In the genomic region with DNA sequence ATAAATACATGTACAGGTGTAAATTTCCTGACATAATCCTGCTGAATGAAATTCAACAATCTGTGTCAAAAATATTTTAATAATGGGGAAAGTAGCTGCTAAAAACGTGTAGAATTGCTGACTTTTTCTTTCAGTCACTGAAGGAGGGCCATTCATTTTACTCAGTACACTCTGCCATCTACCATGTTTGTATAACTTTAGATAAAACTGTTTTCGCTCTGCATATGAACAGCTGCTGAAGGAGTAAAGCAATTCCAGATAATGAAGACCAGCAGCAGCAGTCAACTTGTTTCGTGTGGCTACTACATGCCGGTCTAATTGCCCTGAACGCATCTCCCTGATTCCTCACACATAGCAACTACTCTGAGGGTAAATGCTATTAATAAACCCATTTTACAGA, we compare ENCODE assay signal across 40 cellular contexts.
"Had no signal": no experiment of that assay in that cellular context is flagged by ENCODE, and none has a peak within 500 bp of the region (broad histone marks: within the 10 kb centered on the region; RNA-seq: fewer than 3 reads in every experiment).

No MANE protein-coding gene starts in this region.

- H3K4me3 ChIP-seq: adrenal gland, ascending aorta, body of pancreas, breast epithelium, cardiac muscle cell had no signal

- FAIRE-seq: astrocyte, bronchial epithelial cell had no signal

- ATAC-seq: activated naive CD4-positive, alpha-beta T cell treated with anti-CD3 and anti-CD28 coated beads, Interleukin-2, amount 50 U/mL, for 72 hours; activated naive CD8-positive, alpha-beta T cell treated with anti-CD3 and anti-CD28 coated beads, Interleukin-2, amount 50 U/mL, for 24 hours; activated T-cell treated with anti-CD3 and anti-CD28 coated beads, Interleukin-2, amount 50 U/mL, for 4 hours; activated T-cell treated with anti-CD3 and anti-CD28 coated beads, Interleukin-2, amount 50 U/mL, for 72 hours; activated T-helper 17 cell treated with anti-CD3 and anti-CD28 coated beads, Interleukin-2, amount 50 U/mL, for 72 hours; body of pancreas had no signal

- H3K4me1 Mint-ChIP-seq: activated naive CD4-positive, alpha-beta T cell treated with anti-CD3 and anti-CD28 coated beads, Interleukin-2, amount 10 ng/mL, durations not matched to agents 7 days and 5 days; activated naive CD4-positive, alpha-beta T cell treated with anti-CD3 and anti-CD28 coated beads, Interleukin-2, amount 50 U/mL, for 24 hours; activated naive CD8-positive, alpha-beta T cell treated with anti-CD3 and anti-CD28 coated beads, Interleukin-2, amount 50 U/mL, for 24 hours; activated T-helper 17 cell treated with anti-CD3 and anti-CD28 coated beads, Interleukin-2, amount 50 U/mL, for 72 hours; central memory CD8-positive, alpha-beta T cell had no signal

- H3K9me3 ChIP-seq: adrenal gland, ascending aorta, body of pancreas, breast epithelium had no signal

- H3K4me3 Mint-ChIP-seq: activated naive CD4-positive, alpha-beta T cell treated with anti-CD3 and anti-CD28 coated beads for 36 hours; activated naive CD4-positive, alpha-beta T cell treated with anti-CD3 and anti-CD28 coated beads, Interleukin-2, amount 10 ng/mL, durations not matched to agents 7 days and 5 days; activated naive CD4-positive, alpha-beta T cell treated with anti-CD3 and anti-CD28 coated beads, Interleukin-2, amount 50 U/mL, for 24 hours; activated naive CD8-positive, alpha-beta T cell; activated naive CD8-positive, alpha-beta T cell treated with anti-CD3 and anti-CD28 coated beads for 36 hours; activated naive CD8-positive, alpha-beta T cell treated with anti-CD3 and anti-CD28 coated beads, Interleukin-2, amount 10 ng/mL, durations not matched to agents 7 days and 5 days; activated naive CD8-positive, alpha-beta T cell treated with anti-CD3 and anti-CD28 coated beads, Interleukin-2, amount 50 U/mL, for 24 hours; activated T-cell treated with anti-CD3 and anti-CD28 coated beads, Interleukin-2, amount 50 U/mL, for 24 hours; activated T-cell treated with anti-CD3 and anti-CD28 coated beads, Interleukin-2, amount 50 U/mL, for 4 hours; activated T-cell treated with anti-CD3 and anti-CD28 coated beads, Interleukin-2, amount 50 U/mL, for 72 hours; activated T-helper 1 cell treated with anti-CD3 and anti-CD28 coated beads, Interleukin-12 subunit alpha, Interleukin-12 subunit beta, Interleukin-2, Interleukin-4 antibody, amounts not matched to agents 30 ng/mL and 10 ng/mL and 1 ng/mL, durations not matched to agents 14 hours and 24 hours and 36 hours; activated T-helper 17 cell treated with anti-CD3 and anti-CD28 coated beads, Interleukin-2, amount 50 U/mL, for 72 hours; brain; central memory CD8-positive, alpha-beta T cell had no signal

- H3K27me3 Mint-ChIP-seq: activated naive CD4-positive, alpha-beta T cell treated with anti-CD3 and anti-CD28 coated beads, Interleukin-2, amount 10 ng/mL, durations not matched to agents 7 days and 5 days had no signal

- H3K27ac ChIP-seq: adrenal gland, ascending aorta, body of pancreas, brain microvascular endothelial cell, breast epithelium, cardiac muscle cell had no signal

- H3K4me1 ChIP-seq: breast epithelium had no signal

- DNase-seq: activated effector memory CD4-positive, alpha-beta T cell treated with anti-CD3 and anti-CD28 coated beads, Interleukin-2, amount 50 U/mL, for 16 hours; activated effector memory CD4-positive, alpha-beta T cell treated with Interleukin-2 at 50 U/mL for 16 hours; activated gamma-delta T cell; activated gamma-delta T cell treated with Interleukin-2 at 50 U/mL for 16 hours; activated naive CD4-positive, alpha-beta T cell; activated naive CD4-positive, alpha-beta T cell treated with anti-CD3 and anti-CD28 coated beads for 36 hours; activated naive CD4-positive, alpha-beta T cell treated with anti-CD3 and anti-CD28 coated beads, Interleukin-2, amount 10 ng/mL, durations not matched to agents 7 days and 5 days; activated naive CD4-positive, alpha-beta T cell treated with anti-CD3 and anti-CD28 coated beads, Interleukin-2, amount 50 U/mL, for 16 hours; activated naive CD4-positive, alpha-beta T cell treated with Interleukin-2 at 50 U/mL for 16 hours; activated naive CD8-positive, alpha-beta T cell treated with anti-CD3 and anti-CD28 coated beads for 36 hours; activated naive CD8-positive, alpha-beta T cell treated with anti-CD3 and anti-CD28 coated beads, Interleukin-2, amount 10 ng/mL, durations not matched to agents 7 days and 5 days; activated naive CD8-positive, alpha-beta T cell treated with anti-CD3 and anti-CD28 coated beads, Interleukin-2, amount 50 U/mL, for 24 hours; activated T-cell treated with anti-CD3 and anti-CD28 coated beads, Interleukin-2, amount 50 U/mL, for 1 hour; activated T-cell treated with anti-CD3 and anti-CD28 coated beads, Interleukin-2, amount 50 U/mL, for 24 hours; activated T-cell treated with anti-CD3 and anti-CD28 coated beads, Interleukin-2, amount 50 U/mL, for 4 hours; activated T-cell treated with anti-CD3 and anti-CD28 coated beads, Interleukin-2, amount 50 U/mL, for 48 hours; activated T-cell treated with anti-CD3 and anti-CD28 coated beads, Interleukin-2, amount 50 U/mL, for 72 hours; adrenal gland; amniotic stem cell; amygdala; anterior cingulate cortex; aorta; body of pancreas; brain microvascular endothelial cell; caudate nucleus; central memory CD4-positive, alpha-beta T cell; cerebellar nuclear complex had no signal

- H3K27ac Mint-ChIP-seq: activated naive CD4-positive, alpha-beta T cell treated with anti-CD3 and anti-CD28 coated beads for 36 hours; activated naive CD4-positive, alpha-beta T cell treated with anti-CD3 and anti-CD28 coated beads, Interleukin-2, amount 10 ng/mL, durations not matched to agents 7 days and 5 days; activated naive CD4-positive, alpha-beta T cell treated with anti-CD3 and anti-CD28 coated beads, Interleukin-2, amount 50 U/mL, for 24 hours; activated naive CD4-positive, alpha-beta T cell treated with anti-CD3 and anti-CD28 coated beads, Interleukin-2, amount 50 U/mL, for 72 hours; activated naive CD8-positive, alpha-beta T cell; activated naive CD8-positive, alpha-beta T cell treated with anti-CD3 and anti-CD28 coated beads for 36 hours; activated naive CD8-positive, alpha-beta T cell treated with anti-CD3 and anti-CD28 coated beads, Interleukin-2, amount 10 ng/mL, durations not matched to agents 7 days and 5 days; activated naive CD8-positive, alpha-beta T cell treated with anti-CD3 and anti-CD28 coated beads, Interleukin-2, amount 50 U/mL, for 24 hours; activated T-cell treated with anti-CD3 and anti-CD28 coated beads, Interleukin-2, amount 50 U/mL, for 24 hours; activated T-cell treated with anti-CD3 and anti-CD28 coated beads, Interleukin-2, amount 50 U/mL, for 72 hours; activated T-helper 1 cell treated with anti-CD3 and anti-CD28 coated beads, Interleukin-12 subunit alpha, Interleukin-12 subunit beta, Interleukin-2, Interleukin-4 antibody, amounts not matched to agents 30 ng/mL and 10 ng/mL and 1 ng/mL, durations not matched to agents 14 hours and 24 hours and 36 hours; activated T-helper 17 cell treated with anti-CD3 and anti-CD28 coated beads, Interleukin-2, amount 50 U/mL, for 72 hours; activated T-helper 2 cell treated with anti-CD3 and anti-CD28 coated beads, Interferon-gamma antibody, Interleukin-2, Interleukin-4, amounts not matched to agents 10 μg/mL and 5 μg/mL and 100 μg/mL, durations not matched to agents 14 hours and 24 hours and 36 hours had no signal

- H3K9me3 Mint-ChIP-seq: activated naive CD4-positive, alpha-beta T cell treated with anti-CD3 and anti-CD28 coated beads for 36 hours; activated naive CD4-positive, alpha-beta T cell treated with anti-CD3 and anti-CD28 coated beads, Interleukin-2, amount 10 ng/mL, durations not matched to agents 7 days and 5 days; activated naive CD4-positive, alpha-beta T cell treated with anti-CD3 and anti-CD28 coated beads, Interleukin-2, amount 50 U/mL, for 24 hours; activated naive CD8-positive, alpha-beta T cell treated with anti-CD3 and anti-CD28 coated beads for 36 hours; activated naive CD8-positive, alpha-beta T cell treated with anti-CD3 and anti-CD28 coated beads, Interleukin-2, amount 10 ng/mL, durations not matched to agents 7 days and 5 days; activated naive CD8-positive, alpha-beta T cell treated with anti-CD3 and anti-CD28 coated beads, Interleukin-2, amount 50 U/mL, for 24 hours; activated T-cell treated with anti-CD3 and anti-CD28 coated beads, Interleukin-2, amount 50 U/mL, for 24 hours; activated T-cell treated with anti-CD3 and anti-CD28 coated beads, Interleukin-2, amount 50 U/mL, for 72 hours; activated T-helper 1 cell treated with anti-CD3 and anti-CD28 coated beads, Interleukin-12 subunit alpha, Interleukin-12 subunit beta, Interleukin-2, Interleukin-4 antibody, amounts not matched to agents 30 ng/mL and 10 ng/mL and 1 ng/mL, durations not matched to agents 14 hours and 24 hours and 36 hours; activated T-helper 17 cell treated with anti-CD3 and anti-CD28 coated beads, Interleukin-2, amount 50 U/mL, for 72 hours; activated T-helper 2 cell treated with anti-CD3 and anti-CD28 coated beads, Interferon-gamma antibody, Interleukin-2, Interleukin-4, amounts not matched to agents 10 μg/mL and 5 μg/mL and 100 μg/mL, durations not matched to agents 14 hours and 24 hours and 36 hours; brain had no signal

- H3K36me3 ChIP-seq: adrenal gland, ascending aorta, brain microvascular endothelial cell, breast epithelium, cardiac muscle cell had no signal

- H3K27me3 ChIP-seq: adrenal gland, ascending aorta, body of pancreas, brain microvascular endothelial cell, breast epithelium, cardiac muscle cell had no signal

- H3K36me3 Mint-ChIP-seq: activated naive CD4-positive, alpha-beta T cell treated with anti-CD3 and anti-CD28 coated beads, Interleukin-2, amount 10 ng/mL, durations not matched to agents 7 days and 5 days; activated naive CD4-positive, alpha-beta T cell treated with anti-CD3 and anti-CD28 coated beads, Interleukin-2, amount 50 U/mL, for 24 hours; activated naive CD4-positive, alpha-beta T cell treated with anti-CD3 and anti-CD28 coated beads, Interleukin-2, amount 50 U/mL, for 72 hours; activated naive CD8-positive, alpha-beta T cell; activated naive CD8-positive, alpha-beta T cell treated with anti-CD3 and anti-CD28 coated beads for 36 hours; activated naive CD8-positive, alpha-beta T cell treated with anti-CD3 and anti-CD28 coated beads, Interleukin-2, amount 10 ng/mL, durations not matched to agents 7 days and 5 days; brain had no signal
